In genomic region chr1:228486596-228487335, GRCh38 we compare ENCODE assay signal across 1 cellular context.
TF ChIP-seq lines count a peak whose summit lies in the region.

No MANE protein-coding gene starts in this region.

TF ChIP-seq in K562, 482 proteins besides CTCF, POLR2A, EP300 and RAD21 (continued from another document and continues in another):
- TF ChIP-seq, protein P1, sequence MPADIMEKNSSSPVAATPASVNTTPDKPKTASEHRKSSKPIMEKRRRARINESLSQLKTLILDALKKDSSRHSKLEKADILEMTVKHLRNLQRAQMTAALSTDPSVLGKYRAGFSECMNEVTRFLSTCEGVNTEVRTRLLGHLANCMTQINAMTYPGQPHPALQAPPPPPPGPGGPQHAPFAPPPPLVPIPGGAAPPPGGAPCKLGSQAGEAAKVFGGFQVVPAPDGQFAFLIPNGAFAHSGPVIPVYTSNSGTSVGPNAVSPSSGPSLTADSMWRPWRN (IDR thresholded peaks at IDR 0.05; ENCODE audit: low read depth): no peak; the same call in 1 of the 2 replicates
- TF ChIP-seq ZNF75A (CRISPR knock-in tag; IDR thresholded peaks at IDR 0.05) (no peak), NR2C1 (IDR thresholded peaks at IDR 0.05) (no peak), NR2C1 (tag; IDR thresholded peaks at IDR 0.05) (0 out of 2 replicates have a peak, but pooled peaks have one; percentile 46), CCNT2 (IDR thresholded peaks at IDR 0.05; ENCODE audit: borderline replicate concordance, extremely low read depth, insufficient read length, low read depth, low read length) (peak; percentile 40), ZNF224 (CRISPR knock-in tag; IDR thresholded peaks at IDR 0.05) (peak; percentile 98), RBM39 (optimal IDR thresholded peaks at IDR 0.05; ENCODE audit: low read depth, low read length) (no peak), FOXP1 (CRISPR knock-in tag; IDR thresholded peaks at IDR 0.05) (peak; percentile 93; the same call in 1 of the 2 replicates), DPF2 (IDR thresholded peaks at IDR 0.05) (peak; percentile 52), ZNF277 (CRISPR knock-in tag; IDR thresholded peaks at IDR 0.05; ENCODE audit: borderline replicate concordance) (no peak), PTBP1 (IDR thresholded peaks at IDR 0.05; ENCODE audit: low read depth, low read length) (no peak), ZNF644 (tag; IDR thresholded peaks at IDR 0.05; ENCODE audit: low read depth) (peak; percentile 91; the same call in 1 of the 2 replicates), TOE1 (IDR thresholded peaks at IDR 0.05; ENCODE audit: borderline replicate concordance) (peak; percentile 99), TOE1 (CRISPR knock-in tag; IDR thresholded peaks at IDR 0.05; ENCODE audit: borderline replicate concordance, low read depth) (peak; percentile 98), MYBL2 (IDR thresholded peaks at IDR 0.05; ENCODE audit: low read depth) (no peak), MYBL2 (CRISPR knock-in tag; IDR thresholded peaks at IDR 0.05; ENCODE audit: borderline replicate concordance) (no peak), FOXK2 (conservative IDR thresholded peaks at IDR 0.05 in 1 of 2, IDR thresholded peaks at IDR 0.05 in 1 of 2; ENCODE audit: low read depth in 2 of 2) (peak; percentile 49 to 96; a peak in 3 of 4 replicates), PPARD (CRISPR knock-in tag; IDR thresholded peaks at IDR 0.05) (no peak), ZNF324 (CRISPR knock-in tag; IDR thresholded peaks at IDR 0.05) (no peak), SIN3A (IDR thresholded peaks at IDR 0.05; ENCODE audit: borderline replicate concordance in 2 of 2, control insufficient read depth in 1 of 2, low read depth in 2 of 2, low read length in 2 of 2) (peak in 1 of 2 experiments; percentile 73; a peak in 1 of 4 replicates), KLF1 (tag; IDR thresholded peaks at IDR 0.05) (peak; percentile 90), THAP12 (CRISPR knock-in tag; IDR thresholded peaks at IDR 0.05) (no peak; the same call in 1 of the 2 replicates), RFX5 (IDR thresholded peaks at IDR 0.05; ENCODE audit: low read depth, low read length) (no peak), TEAD2 (tag; IDR thresholded peaks at IDR 0.05) (no peak), ZBTB5 (IDR thresholded peaks at IDR 0.05) (no peak), ZFP36 (IDR thresholded peaks at IDR 0.05; ENCODE audit: low read depth, low read length, partially characterized antibody) (no peak), SNRNP70 (optimal IDR thresholded peaks at IDR 0.05; ENCODE audit: low read depth, low read length) (no peak), ZNF175 (CRISPR knock-in tag; IDR thresholded peaks at IDR 0.05; ENCODE audit: low read depth) (peak; percentile 77), CREBBP (IDR thresholded peaks at IDR 0.05; ENCODE audit: low read depth, low read length) (no peak), ZKSCAN8 (CRISPR knock-in tag; IDR thresholded peaks at IDR 0.05) (0 out of 2 replicates have a peak, but pooled peaks have one; percentile 58), GATA2 (CRISPR knock-in tag; IDR thresholded peaks at IDR 0.05) (peak; percentile 61), ZBTB43 (CRISPR knock-in tag; IDR thresholded peaks at IDR 0.05) (peak; percentile 96), CBFA2T3 (IDR thresholded peaks at IDR 0.05) (peak; percentile 3; the same call in 1 of the 2 replicates), KLF10 (CRISPR knock-in tag; IDR thresholded peaks at IDR 0.05) (no peak), ZNF696 (CRISPR knock-in tag; conservative IDR thresholded peaks at IDR 0.05) (no peak), C11orf30 (IDR thresholded peaks at IDR 0.05; ENCODE audit: low read depth) (peak; percentile 49; the same call in 1 of the 2 replicates), ZNF561 (CRISPR knock-in tag; conservative IDR thresholded peaks at IDR 0.05) (no peak), HINFP (tag; conservative IDR thresholded peaks at IDR 0.05; ENCODE audit: low read depth) (peak; percentile 57; the same call in 1 of the 2 replicates), NFRKB (IDR thresholded peaks at IDR 0.05; ENCODE audit: low read depth) (peak; percentile 46), CHD2 (IDR thresholded peaks at IDR 0.05; ENCODE audit: low read depth, low read length) (no peak), NFATC3 (IDR thresholded peaks at IDR 0.05) (no peak), ZNF311 (CRISPR knock-in tag; IDR thresholded peaks at IDR 0.05) (0 out of 2 replicates have a peak, but pooled peaks have one; percentile 44), TAL1 (IDR thresholded peaks at IDR 0.05) (peak; percentile 31; the same call in 1 of the 2 replicates)
- TF ChIP-seq, protein P2, sequence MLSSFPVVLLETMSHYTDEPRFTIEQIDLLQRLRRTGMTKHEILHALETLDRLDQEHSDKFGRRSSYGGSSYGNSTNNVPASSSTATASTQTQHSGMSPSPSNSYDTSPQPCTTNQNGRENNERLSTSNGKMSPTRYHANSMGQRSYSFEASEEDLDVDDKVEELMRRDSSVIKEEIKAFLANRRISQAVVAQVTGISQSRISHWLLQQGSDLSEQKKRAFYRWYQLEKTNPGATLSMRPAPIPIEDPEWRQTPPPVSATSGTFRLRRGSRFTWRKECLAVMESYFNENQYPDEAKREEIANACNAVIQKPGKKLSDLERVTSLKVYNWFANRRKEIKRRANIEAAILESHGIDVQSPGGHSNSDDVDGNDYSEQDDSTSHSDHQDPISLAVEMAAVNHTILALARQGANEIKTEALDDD (IDR thresholded peaks at IDR 0.05): no peak
- TF ChIP-seq, protein P3, sequence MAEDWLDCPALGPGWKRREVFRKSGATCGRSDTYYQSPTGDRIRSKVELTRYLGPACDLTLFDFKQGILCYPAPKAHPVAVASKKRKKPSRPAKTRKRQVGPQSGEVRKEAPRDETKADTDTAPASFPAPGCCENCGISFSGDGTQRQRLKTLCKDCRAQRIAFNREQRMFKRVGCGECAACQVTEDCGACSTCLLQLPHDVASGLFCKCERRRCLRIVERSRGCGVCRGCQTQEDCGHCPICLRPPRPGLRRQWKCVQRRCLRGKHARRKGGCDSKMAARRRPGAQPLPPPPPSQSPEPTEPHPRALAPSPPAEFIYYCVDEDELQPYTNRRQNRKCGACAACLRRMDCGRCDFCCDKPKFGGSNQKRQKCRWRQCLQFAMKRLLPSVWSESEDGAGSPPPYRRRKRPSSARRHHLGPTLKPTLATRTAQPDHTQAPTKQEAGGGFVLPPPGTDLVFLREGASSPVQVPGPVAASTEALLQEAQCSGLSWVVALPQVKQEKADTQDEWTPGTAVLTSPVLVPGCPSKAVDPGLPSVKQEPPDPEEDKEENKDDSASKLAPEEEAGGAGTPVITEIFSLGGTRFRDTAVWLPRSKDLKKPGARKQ (CRISPR knock-in tag; IDR thresholded peaks at IDR 0.05): no peak
- TF ChIP-seq, protein P4, sequence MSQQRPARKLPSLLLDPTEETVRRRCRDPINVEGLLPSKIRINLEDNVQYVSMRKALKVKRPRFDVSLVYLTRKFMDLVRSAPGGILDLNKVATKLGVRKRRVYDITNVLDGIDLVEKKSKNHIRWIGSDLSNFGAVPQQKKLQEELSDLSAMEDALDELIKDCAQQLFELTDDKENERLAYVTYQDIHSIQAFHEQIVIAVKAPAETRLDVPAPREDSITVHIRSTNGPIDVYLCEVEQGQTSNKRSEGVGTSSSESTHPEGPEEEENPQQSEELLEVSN (IDR thresholded peaks at IDR 0.05; ENCODE audit: borderline replicate concordance in 1 of 2, extremely low read depth in 1 of 2, insufficient read depth in 1 of 2, insufficient read length in 1 of 2, low read depth in 1 of 2, low read length in 1 of 2, poor library complexity in 1 of 2, severe bottlenecking in 1 of 2): peak; percentile 87 to 91
- TF ChIP-seq, protein P5, sequence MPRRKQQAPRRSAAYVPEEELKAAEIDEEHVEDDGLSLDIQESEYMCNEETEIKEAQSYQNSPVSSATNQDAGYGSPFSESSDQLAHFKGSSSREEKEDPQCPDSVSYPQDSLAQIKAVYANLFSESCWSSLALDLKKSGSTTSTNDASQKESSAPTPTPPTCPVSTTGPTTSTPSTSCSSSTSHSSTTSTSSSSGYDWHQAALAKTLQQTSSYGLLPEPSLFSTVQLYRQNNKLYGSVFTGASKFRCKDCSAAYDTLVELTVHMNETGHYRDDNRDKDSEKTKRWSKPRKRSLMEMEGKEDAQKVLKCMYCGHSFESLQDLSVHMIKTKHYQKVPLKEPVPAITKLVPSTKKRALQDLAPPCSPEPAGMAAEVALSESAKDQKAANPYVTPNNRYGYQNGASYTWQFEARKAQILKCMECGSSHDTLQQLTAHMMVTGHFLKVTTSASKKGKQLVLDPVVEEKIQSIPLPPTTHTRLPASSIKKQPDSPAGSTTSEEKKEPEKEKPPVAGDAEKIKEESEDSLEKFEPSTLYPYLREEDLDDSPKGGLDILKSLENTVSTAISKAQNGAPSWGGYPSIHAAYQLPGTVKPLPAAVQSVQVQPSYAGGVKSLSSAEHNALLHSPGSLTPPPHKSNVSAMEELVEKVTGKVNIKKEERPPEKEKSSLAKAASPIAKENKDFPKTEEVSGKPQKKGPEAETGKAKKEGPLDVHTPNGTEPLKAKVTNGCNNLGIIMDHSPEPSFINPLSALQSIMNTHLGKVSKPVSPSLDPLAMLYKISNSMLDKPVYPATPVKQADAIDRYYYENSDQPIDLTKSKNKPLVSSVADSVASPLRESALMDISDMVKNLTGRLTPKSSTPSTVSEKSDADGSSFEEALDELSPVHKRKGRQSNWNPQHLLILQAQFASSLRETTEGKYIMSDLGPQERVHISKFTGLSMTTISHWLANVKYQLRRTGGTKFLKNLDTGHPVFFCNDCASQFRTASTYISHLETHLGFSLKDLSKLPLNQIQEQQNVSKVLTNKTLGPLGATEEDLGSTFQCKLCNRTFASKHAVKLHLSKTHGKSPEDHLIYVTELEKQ (CRISPR knock-in tag; IDR thresholded peaks at IDR 0.05): no peak
